In the genomic region with DNA sequence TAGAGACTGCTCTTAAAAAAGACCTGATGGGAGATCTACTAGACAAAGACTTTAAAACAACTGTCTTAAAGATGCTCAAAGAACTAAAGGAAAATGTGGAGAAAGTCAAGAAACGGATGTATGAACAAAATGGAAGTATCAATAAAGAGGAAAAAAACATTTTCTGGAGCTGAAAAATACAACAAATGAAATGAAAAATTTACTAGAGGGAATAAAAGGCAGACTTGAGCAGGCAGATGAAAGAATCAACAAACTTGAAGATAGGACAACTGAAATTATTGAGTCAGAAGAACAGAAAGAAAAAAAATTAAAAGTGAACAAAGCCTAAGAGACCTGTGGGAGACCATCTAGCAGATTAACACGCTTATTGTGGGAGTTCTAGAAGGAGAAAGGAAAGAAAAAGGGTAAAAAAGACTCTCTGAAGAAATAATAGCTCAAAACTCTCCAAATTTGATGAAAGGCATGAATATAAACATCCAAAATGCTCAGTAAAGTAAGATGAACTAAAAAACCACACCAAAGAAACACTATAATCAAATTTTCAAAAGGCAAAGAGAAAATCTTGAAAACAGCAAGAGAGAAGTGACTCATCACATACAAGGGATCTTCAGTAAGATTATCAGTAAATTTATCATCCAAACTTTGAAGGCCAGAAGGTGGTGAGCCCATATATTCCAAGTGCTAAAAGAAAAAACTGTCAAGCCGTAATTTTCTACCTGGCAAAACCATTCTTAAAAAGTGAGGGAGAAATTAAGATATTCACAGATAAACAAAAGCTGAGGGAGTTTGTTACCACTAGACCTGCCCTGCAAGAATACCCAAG, we compare ENCODE assay signal across 7 cellular contexts.
"Had no signal": no experiment of that assay in that cellular context is flagged by ENCODE, and none has a peak within 500 bp of the region (broad histone marks: within the 10 kb centered on the region; RNA-seq: fewer than 3 reads in every experiment).

No MANE protein-coding gene starts in this region.

- H3K4me1 ChIP-seq: HAP-1 had no signal

- H3K4me3 ChIP-seq: GM23248, HAP-1 had no signal

- H3K27ac Mint-ChIP-seq: IgD-negative memory B cell had no signal

- H3K9ac ChIP-seq: GM23248 had no signal

- H3K27ac ChIP-seq: GM23248 had no signal

- ATAC-seq: HCT116 had no signal

- DNase-seq: GM23248, GOT3, H7, KG1 had no signal

- H3K4me1 Mint-ChIP-seq: IgD-negative memory B cell had no signal
